In genomic region chr7:452230-452751, GRCh38 we compare ENCODE assay signal across 13 cellular contexts.
A peak's percentile ranks its signal among the peaks of the same experiment; 100 is the strongest.
DNase-seq lines count a peak whose midpoint lies in the region; ATAC-seq and TF ChIP-seq lines count a peak whose summit lies in the region.
"Had no signal": no experiment of that assay in that cellular context is flagged by ENCODE, and none has a peak within 500 bp of the region (broad histone marks: within the 10 kb centered on the region; RNA-seq: fewer than 3 reads in every experiment).

No MANE protein-coding gene starts in this region.

- peak overlapping the region; percentile 46; the same call in 1 of the 2 replicates for H3K9ac ChIP-seq in iPS-20b (ENCODE audit: low read depth, low read length)

- H3K27ac ChIP-seq in iPS-20b (ENCODE audit: low read length): no peak overlapping the region
- H3K27ac ChIP-seq in substantia nigra (ENCODE audit: low read depth, low read length, poor library complexity, severe bottlenecking): no peak overlapping the region
- H3K27ac ChIP-seq: prostate gland had no signal

- H3K4me3 ChIP-seq in astrocyte of the spinal cord (ENCODE audit: low read depth, low read length) (no peak overlapping the region), iPS-20b (ENCODE audit: low read length) (peak overlapping the region; percentile 59; the same call in 1 of the 2 replicates)
- H3K4me3 ChIP-seq: prostate gland had no signal

- no peaks in the 10 kb centered on the region for H3K9me3 ChIP-seq in iPS-20b (ENCODE audit: insufficient read depth, low read depth, low read length)
- H3K9me3 ChIP-seq: prostate gland, tibial nerve had no signal

- H3K36me3 ChIP-seq in iPS-20b (ENCODE audit: insufficient read depth, low read depth, low read length): no peaks in the 10 kb centered on the region
- H3K36me3 ChIP-seq: prostate gland, tibial nerve had no signal

- no peak for TF ChIP-seq CTCF in GM13976 (IDR thresholded peaks at IDR 0.05; ENCODE audit: borderline replicate concordance, control extremely low read depth, extremely low read depth, insufficient read depth, missing control alignments)
- no peak for TF ChIP-seq CTCF in astrocyte of the spinal cord (IDR thresholded peaks at IDR 0.05; ENCODE audit: low read depth, low read length)

- in situ Hi-C loops in GM13976 (cut with MboI; ENCODE audit: low sequenced_read_pairs, unreplicated experiment): no loop called here
- in situ Hi-C loops in astrocyte of the spinal cord (cut with HindIII; ENCODE audit: low sequenced_read_pairs): no loop called here

- intact Hi-C loops in sciatic nerve (cut with DNase I): no loop called here

- H3K4me1 ChIP-seq in iPS-20b (ENCODE audit: insufficient read depth, low read length): peaks cover 4% of the 10 kb centered on the region; the same call in 1 of the 2 replicates
- H3K4me1 ChIP-seq: prostate gland had no signal

- ATAC-seq in sciatic nerve: peak; percentile 68
- ATAC-seq: left lobe of liver had no signal

- H3K27me3 ChIP-seq in iPS-20b (ENCODE audit: insufficient read depth, low read length): peaks cover 38% of the 10 kb centered on the region

- DNase-seq in GM13976 (ENCODE audit: low spot score): peak; percentile 83
- peak; percentile 24 for DNase-seq in astrocyte of the spinal cord (ENCODE audit: low read depth, low spot score)
- no peak for DNase-seq in sciatic nerve (ENCODE audit: low spot score)
- DNase-seq in NCI-H1436 (lab: John Stamatoyannopoulos, UW): no peak
- no peak for DNase-seq in substantia nigra (lab: John Stamatoyannopoulos, UW)
- no peak for DNase-seq in NCI-H2171 treated with DMSO at 0.1 percent for 48 hours (lab: John Stamatoyannopoulos, UW)
- no peak for DNase-seq in activated CD4-positive, CD25-positive, alpha-beta regulatory T cell (lab: John Stamatoyannopoulos, UW)
- DNase-seq: anterior cingulate cortex, NCI-H187 had no signal

Comparison
In these comparisons a context has a peak if more than half of its experiments do, and no peak if none do; other contexts are left out.
1. DNase-seq: peak in GM13976 (single experiment) and astrocyte of the spinal cord (single experiment); none in sciatic nerve (single experiment), NCI-H1436 (single experiment), substantia nigra (0 of 49), NCI-H2171 treated with DMSO at 0.1 percent for 48 hours (single experiment) and activated CD4-positive, CD25-positive, alpha-beta regulatory T cell (0 of 4).